In genomic region chrY:21240206-21240605, GRCh38 we compare ENCODE assay signal across 13 cellular contexts.
A peak's percentile ranks its signal among the peaks of the same experiment; 100 is the strongest.
DNase-seq lines count a peak whose midpoint lies in the region; ATAC-seq and TF ChIP-seq lines count a peak whose summit lies in the region.
"Had no signal": no experiment of that assay in that cellular context is flagged by ENCODE, and none has a peak within 500 bp of the region (broad histone marks: within the 10 kb centered on the region; RNA-seq: fewer than 3 reads in every experiment).

No MANE protein-coding gene starts in this region.

- H3K27ac ChIP-seq in SJCRH30 = no peak overlapping the region
- H3K27ac ChIP-seq: hepatocyte had no signal

- H3K4me1 ChIP-seq in SJCRH30 = no peaks in the 10 kb centered on the region
- no peaks in the 10 kb centered on the region for H3K4me1 ChIP-seq in mucosa of descending colon (ENCODE audit: low read depth)

- H3K27me3 ChIP-seq in SJCRH30 = no peaks in the 10 kb centered on the region
- H3K27me3 ChIP-seq: hepatocyte had no signal

- intact Hi-C loops in mucosa of descending colon (cut with DNase I, micrococcal nuclease) = no loop called here

- TF ChIP-seq CTCF in mucosa of descending colon (IDR thresholded peaks at IDR 0.05) (no peak), progenitor cell of endocrine pancreas (IDR thresholded peaks at IDR 0.05; ENCODE audit: unreplicated experiment) (no peak)

- H3K36me3 ChIP-seq in SJCRH30 (no peaks in the 10 kb centered on the region), mucosa of descending colon (ENCODE audit: low read depth) (no peaks in the 10 kb centered on the region)

- DNase-seq in CD1c-positive myeloid dendritic cell (ENCODE audit: extremely low spot score) = peak; percentile 80
- peak; percentile 61 for DNase-seq in activated naive CD4-positive, alpha-beta T cell treated with anti-CD3 and anti-CD28 coated beads, Interleukin-2, amount 10 ng/mL, durations not matched to agents 7 days and 5 days
- no peak for DNase-seq in SJCRH30
- DNase-seq in mucosa of descending colon = no peak
- DNase-seq in progenitor cell of endocrine pancreas (ENCODE audit: low spot score, unreplicated experiment) = no peak
- DNase-seq in NCI-H128 (lab: John Stamatoyannopoulos, UW; ENCODE audit: unreplicated experiment) = no peak
- DNase-seq: activated gamma-delta T cell, C1 segment of cervical spinal cord, NCI-H345, substantia nigra had no signal

- H3K9me3 ChIP-seq in SJCRH30 (replicated peaks) (no peaks in the 10 kb centered on the region), mucosa of descending colon (no peaks in the 10 kb centered on the region)

- H3K36me3 Mint-ChIP-seq in activated naive CD4-positive, alpha-beta T cell treated with anti-CD3 and anti-CD28 coated beads, Interleukin-2, amount 10 ng/mL, durations not matched to agents 7 days and 5 days = peaks cover 32% of the 10 kb centered on the region
- H3K36me3 Mint-ChIP-seq in progenitor cell of endocrine pancreas (ENCODE audit: insufficient read depth) = no peaks in the 10 kb centered on the region

- no peak overlapping the region for H3K4me3 ChIP-seq in SJCRH30
- no peak overlapping the region for H3K4me3 ChIP-seq in mucosa of descending colon
- H3K4me3 ChIP-seq: hepatocyte had no signal

- H3K27me3 Mint-ChIP-seq in activated naive CD4-positive, alpha-beta T cell treated with anti-CD3 and anti-CD28 coated beads, Interleukin-2, amount 10 ng/mL, durations not matched to agents 7 days and 5 days = no peaks in the 10 kb centered on the region
- H3K27me3 Mint-ChIP-seq in progenitor cell of endocrine pancreas = no peaks in the 10 kb centered on the region

- H3K4me3 Mint-ChIP-seq in activated naive CD4-positive, alpha-beta T cell treated with anti-CD3 and anti-CD28 coated beads, Interleukin-2, amount 10 ng/mL, durations not matched to agents 7 days and 5 days = no peak overlapping the region
- no peak overlapping the region for H3K4me3 Mint-ChIP-seq in progenitor cell of endocrine pancreas (ENCODE audit: low read depth)

- H3K9me3 Mint-ChIP-seq in activated naive CD4-positive, alpha-beta T cell treated with anti-CD3 and anti-CD28 coated beads, Interleukin-2, amount 10 ng/mL, durations not matched to agents 7 days and 5 days = peaks cover 20% of the 10 kb centered on the region
- no peaks in the 10 kb centered on the region for H3K9me3 Mint-ChIP-seq in progenitor cell of endocrine pancreas (ENCODE audit: low read depth)

- H3K4me1 Mint-ChIP-seq in activated naive CD4-positive, alpha-beta T cell treated with anti-CD3 and anti-CD28 coated beads, Interleukin-2, amount 10 ng/mL, durations not matched to agents 7 days and 5 days = peaks cover 56% of the 10 kb centered on the region
- H3K4me1 Mint-ChIP-seq in progenitor cell of endocrine pancreas (ENCODE audit: low read depth) = no peaks in the 10 kb centered on the region

- ATAC-seq in GM19455 (IDR thresholded peaks at IDR 0.05; ENCODE audit: unreplicated experiment) (peak; percentile 100), HG03521 (IDR thresholded peaks at IDR 0.05; ENCODE audit: unreplicated experiment) (peak; percentile 99), mucosa of descending colon (no peak)

- CTCF ChIA-PET in activated naive CD4-positive, alpha-beta T cell treated with anti-CD3 and anti-CD28 coated beads, Interleukin-2, amount 10 ng/mL, durations not matched to agents 7 days and 5 days (lab: Charles Lee) = interaction anchor here (0.5 to 1.0 kb wide), 2 partner anchors 9 to 130 kb away, joined by 3 read pairs; no protein-coding TSS in a partner anchor

- H3K27ac Mint-ChIP-seq in activated naive CD4-positive, alpha-beta T cell treated with anti-CD3 and anti-CD28 coated beads, Interleukin-2, amount 10 ng/mL, durations not matched to agents 7 days and 5 days = peak overlapping the region; percentile 99
- H3K27ac Mint-ChIP-seq in progenitor cell of endocrine pancreas = no peak overlapping the region

Comparison
In these comparisons a context has a peak if more than half of its experiments do, and no peak if none do; other contexts are left out.
1. DNase-seq: peak in CD1c-positive myeloid dendritic cell (single experiment) and activated naive CD4-positive, alpha-beta T cell treated with anti-CD3 and anti-CD28 coated beads, Interleukin-2, amount 10 ng/mL, durations not matched to agents 7 days and 5 days (single experiment); none in SJCRH30 (0 of 2), mucosa of descending colon (0 of 3), progenitor cell of endocrine pancreas (single experiment) and NCI-H128 (single experiment).